ENCODE assay signal across 21 cellular contexts in genomic region chr5:37751227-37751626, GRCh38.
DNase-seq lines count a peak whose midpoint lies in the region; ATAC-seq and TF ChIP-seq lines count a peak whose summit lies in the region.
"Had no signal": no experiment of that assay in that cellular context is flagged by ENCODE, and none has a peak within 500 bp of the region (broad histone marks: within the 10 kb centered on the region; RNA-seq: fewer than 3 reads in every experiment).

No MANE protein-coding gene starts in this region.

- ATAC-seq in mucosa of descending colon (peak; percentile 55), HG02571 (IDR thresholded peaks at IDR 0.05; ENCODE audit: unreplicated experiment) (no peak), HG02623 (IDR thresholded peaks at IDR 0.05; ENCODE audit: unreplicated experiment) (no peak)
- ATAC-seq: pancreas; right lobe of liver; stimulated activated naive CD8-positive, alpha-beta T cell treated with anti-CD3 and anti-CD28 coated beads, Interleukin-15, amount 100 ng/mL, for 72 hours had no signal

- peak; percentile 23 for DNase-seq in GM03348 (ENCODE audit: low spot score)
- DNase-seq in RKO (ENCODE audit: low spot score): peak; percentile 24
- DNase-seq in epithelial cell of proximal tubule (ENCODE audit: low read depth): peak; percentile 18
- DNase-seq in mucosa of descending colon: no peak
- DNase-seq in NCI-H1105 (lab: John Stamatoyannopoulos, UW): no peak
- DNase-seq in DMS 273 treated with DMSO at 0.1 percent for 48 hours (lab: John Stamatoyannopoulos, UW): no peak
- DNase-seq: activated CD4-positive, alpha-beta T cell treated with anti-CD3 and anti-CD28 coated beads, Interleukin-2, amount 10 ng/mL, durations not matched to agents 24 days and 14 days; C1 segment of cervical spinal cord; Caco-2; MV-4-11; NCI-H187 treated with DMSO at 0.1 percent for 48 hours; NCI-H69; pancreas; right lobe of liver; stimulated activated naive CD8-positive, alpha-beta T cell treated with anti-CD3 and anti-CD28 coated beads, Interleukin-15, amount 100 ng/mL, for 72 hours; T-helper 2 cell; tibial artery had no signal

- H3K36me3 ChIP-seq in mucosa of descending colon (ENCODE audit: low read depth): no peaks in the 10 kb centered on the region
- H3K36me3 ChIP-seq: pancreas, right lobe of liver had no signal

- H3K4me3 ChIP-seq in epithelial cell of proximal tubule (ENCODE audit: low read depth, low read length) (no peak overlapping the region), mucosa of descending colon (no peak overlapping the region)
- H3K4me3 ChIP-seq: ascending aorta, pancreas, right lobe of liver, SK-N-MC, tibial artery had no signal

- no peaks in the 10 kb centered on the region for H3K4me1 ChIP-seq in mucosa of descending colon (ENCODE audit: low read depth)
- H3K4me1 ChIP-seq: ascending aorta, Caco-2, pancreas, right lobe of liver, tibial artery had no signal

- TF ChIP-seq CTCF in epithelial cell of proximal tubule (conservative IDR thresholded peaks at IDR 0.05; ENCODE audit: low read depth, low read length): no peak
- TF ChIP-seq CTCF in mucosa of descending colon (IDR thresholded peaks at IDR 0.05): no peak

- intact Hi-C loops in mucosa of descending colon (cut with DNase I, micrococcal nuclease): no loop called here

- no peaks in the 10 kb centered on the region for H3K9me3 ChIP-seq in mucosa of descending colon
- H3K9me3 ChIP-seq: ascending aorta, Caco-2, pancreas, right lobe of liver had no signal

Comparison
In these comparisons a context has a peak if more than half of its experiments do, and no peak if none do; other contexts are left out.
1. DNase-seq: peak in GM03348 (single experiment), RKO (single experiment) and epithelial cell of proximal tubule (single experiment); none in mucosa of descending colon (0 of 3), NCI-H1105 (single experiment) and DMS 273 treated with DMSO at 0.1 percent for 48 hours (single experiment).